1 cellular context compared by ENCODE assay signal in the genomic region with DNA sequence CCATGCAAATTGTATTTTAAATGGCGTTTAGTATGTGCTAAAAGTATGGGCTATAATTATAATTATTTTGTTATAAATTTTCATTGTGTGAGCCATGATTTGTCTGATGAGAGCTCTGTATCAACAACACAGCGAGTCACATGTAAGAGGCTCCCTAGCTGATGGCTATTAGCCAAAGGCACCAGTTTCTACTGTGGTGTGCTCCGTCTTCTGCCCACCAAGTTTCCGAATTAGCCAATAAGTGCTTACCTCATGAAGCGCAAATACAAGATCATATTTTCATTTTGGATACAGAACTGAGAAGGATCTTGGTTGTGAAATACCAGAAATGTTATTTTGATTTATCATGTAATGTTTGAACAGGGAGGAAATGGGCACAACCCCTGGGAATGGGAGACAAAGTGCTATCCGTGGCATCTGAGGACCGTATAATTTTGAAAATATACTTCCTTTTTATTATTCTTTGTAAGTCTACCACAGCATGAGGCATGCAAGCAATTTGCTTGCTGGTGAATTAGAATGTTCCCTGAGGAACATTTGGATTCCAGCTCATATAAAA.
TF ChIP-seq lines count a peak whose summit lies in the region.

No MANE protein-coding gene starts in this region.

TF ChIP-seq in GM23338, 12 proteins besides CTCF, POLR2A, EP300 and RAD21 (continued from another document):
- TF ChIP-seq, protein P1, sequence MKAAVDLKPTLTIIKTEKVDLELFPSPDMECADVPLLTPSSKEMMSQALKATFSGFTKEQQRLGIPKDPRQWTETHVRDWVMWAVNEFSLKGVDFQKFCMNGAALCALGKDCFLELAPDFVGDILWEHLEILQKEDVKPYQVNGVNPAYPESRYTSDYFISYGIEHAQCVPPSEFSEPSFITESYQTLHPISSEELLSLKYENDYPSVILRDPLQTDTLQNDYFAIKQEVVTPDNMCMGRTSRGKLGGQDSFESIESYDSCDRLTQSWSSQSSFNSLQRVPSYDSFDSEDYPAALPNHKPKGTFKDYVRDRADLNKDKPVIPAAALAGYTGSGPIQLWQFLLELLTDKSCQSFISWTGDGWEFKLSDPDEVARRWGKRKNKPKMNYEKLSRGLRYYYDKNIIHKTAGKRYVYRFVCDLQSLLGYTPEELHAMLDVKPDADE (IDR thresholded peaks at IDR 0.05) = no peak
- TF ChIP-seq ZNF114 (CRISPR knock-in tag; IDR thresholded peaks at IDR 0.05) (no peak), REST (IDR thresholded peaks at IDR 0.05; ENCODE audit: unreplicated experiment) (no peak), NANOG (IDR thresholded peaks at IDR 0.05; ENCODE audit: borderline replicate concordance) (no peak), JUNB (IDR thresholded peaks at IDR 0.05; ENCODE audit: unreplicated experiment) (no peak), CREB1 (CRISPR knock-in tag; IDR thresholded peaks at IDR 0.05; ENCODE audit: low read depth) (no peak), POLR2AphosphoS5 (IDR thresholded peaks at IDR 0.05; ENCODE audit: low read depth) (no peak)
- TF ChIP-seq, protein P2, sequence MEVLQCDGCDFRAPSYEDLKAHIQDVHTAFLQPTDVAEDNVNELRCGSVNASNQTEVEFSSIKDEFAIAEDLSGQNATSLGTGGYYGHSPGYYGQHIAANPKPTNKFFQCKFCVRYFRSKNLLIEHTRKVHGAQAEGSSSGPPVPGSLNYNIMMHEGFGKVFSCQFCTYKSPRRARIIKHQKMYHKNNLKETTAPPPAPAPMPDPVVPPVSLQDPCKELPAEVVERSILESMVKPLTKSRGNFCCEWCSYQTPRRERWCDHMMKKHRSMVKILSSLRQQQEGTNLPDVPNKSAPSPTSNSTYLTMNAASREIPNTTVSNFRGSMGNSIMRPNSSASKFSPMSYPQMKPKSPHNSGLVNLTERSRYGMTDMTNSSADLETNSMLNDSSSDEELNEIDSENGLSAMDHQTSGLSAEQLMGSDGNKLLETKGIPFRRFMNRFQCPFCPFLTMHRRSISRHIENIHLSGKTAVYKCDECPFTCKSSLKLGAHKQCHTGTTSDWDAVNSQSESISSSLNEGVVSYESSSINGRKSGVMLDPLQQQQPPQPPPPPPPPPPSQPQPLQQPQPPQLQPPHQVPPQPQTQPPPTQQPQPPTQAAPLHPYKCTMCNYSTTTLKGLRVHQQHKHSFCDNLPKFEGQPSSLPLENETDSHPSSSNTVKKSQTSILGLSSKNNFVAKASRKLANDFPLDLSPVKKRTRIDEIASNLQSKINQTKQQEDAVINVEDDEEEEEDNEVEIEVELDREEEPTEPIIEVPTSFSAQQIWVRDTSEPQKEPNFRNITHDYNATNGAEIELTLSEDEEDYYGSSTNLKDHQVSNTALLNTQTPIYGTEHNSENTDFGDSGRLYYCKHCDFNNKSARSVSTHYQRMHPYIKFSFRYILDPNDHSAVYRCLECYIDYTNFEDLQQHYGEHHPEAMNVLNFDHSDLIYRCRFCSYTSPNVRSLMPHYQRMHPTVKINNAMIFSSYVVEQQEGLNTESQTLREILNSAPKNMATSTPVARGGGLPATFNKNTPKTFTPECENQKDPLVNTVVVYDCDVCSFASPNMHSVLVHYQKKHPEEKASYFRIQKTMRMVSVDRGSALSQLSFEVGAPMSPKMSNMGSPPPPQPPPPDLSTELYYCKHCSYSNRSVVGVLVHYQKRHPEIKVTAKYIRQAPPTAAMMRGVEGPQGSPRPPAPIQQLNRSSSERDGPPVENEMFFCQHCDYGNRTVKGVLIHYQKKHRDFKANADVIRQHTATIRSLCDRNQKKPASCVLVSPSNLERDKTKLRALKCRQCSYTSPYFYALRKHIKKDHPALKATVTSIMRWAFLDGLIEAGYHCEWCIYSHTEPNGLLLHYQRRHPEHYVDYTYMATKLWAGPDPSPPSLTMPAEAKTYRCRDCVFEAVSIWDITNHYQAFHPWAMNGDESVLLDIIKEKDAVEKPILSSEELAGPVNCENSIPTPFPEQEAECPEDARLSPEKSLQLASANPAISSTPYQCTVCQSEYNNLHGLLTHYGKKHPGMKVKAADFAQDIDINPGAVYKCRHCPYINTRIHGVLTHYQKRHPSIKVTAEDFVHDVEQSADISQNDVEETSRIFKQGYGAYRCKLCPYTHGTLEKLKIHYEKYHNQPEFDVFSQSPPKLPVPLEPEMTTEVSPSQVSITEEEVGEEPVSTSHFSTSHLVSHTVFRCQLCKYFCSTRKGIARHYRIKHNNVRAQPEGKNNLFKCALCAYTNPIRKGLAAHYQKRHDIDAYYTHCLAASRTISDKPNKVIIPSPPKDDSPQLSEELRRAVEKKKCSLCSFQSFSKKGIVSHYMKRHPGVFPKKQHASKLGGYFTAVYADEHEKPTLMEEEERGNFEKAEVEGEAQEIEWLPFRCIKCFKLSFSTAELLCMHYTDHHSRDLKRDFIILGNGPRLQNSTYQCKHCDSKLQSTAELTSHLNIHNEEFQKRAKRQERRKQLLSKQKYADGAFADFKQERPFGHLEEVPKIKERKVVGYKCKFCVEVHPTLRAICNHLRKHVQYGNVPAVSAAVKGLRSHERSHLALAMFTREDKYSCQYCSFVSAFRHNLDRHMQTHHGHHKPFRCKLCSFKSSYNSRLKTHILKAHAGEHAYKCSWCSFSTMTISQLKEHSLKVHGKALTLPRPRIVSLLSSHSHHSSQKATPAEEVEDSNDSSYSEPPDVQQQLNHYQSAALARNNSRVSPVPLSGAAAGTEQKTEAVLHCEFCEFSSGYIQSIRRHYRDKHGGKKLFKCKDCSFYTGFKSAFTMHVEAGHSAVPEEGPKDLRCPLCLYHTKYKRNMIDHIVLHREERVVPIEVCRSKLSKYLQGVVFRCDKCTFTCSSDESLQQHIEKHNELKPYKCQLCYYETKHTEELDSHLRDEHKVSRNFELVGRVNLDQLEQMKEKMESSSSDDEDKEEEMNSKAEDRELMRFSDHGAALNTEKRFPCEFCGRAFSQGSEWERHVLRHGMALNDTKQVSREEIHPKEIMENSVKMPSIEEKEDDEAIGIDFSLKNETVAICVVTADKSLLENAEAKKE (CRISPR knock-in tag; IDR thresholded peaks at IDR 0.05) = no peak
